Comparison of ENCODE assay signal across 13 cellular contexts in genomic region chr10:79185796-79186374, GRCh38.
DNase-seq lines count a peak whose midpoint lies in the region; ATAC-seq, FAIRE-seq and TF ChIP-seq lines count a peak whose summit lies in the region.
"Had no signal": no experiment of that assay in that cellular context is flagged by ENCODE, and none has a peak within 500 bp of the region (broad histone marks: within the 10 kb centered on the region; RNA-seq: fewer than 3 reads in every experiment).

No MANE protein-coding gene starts in this region.

- no peaks in the 10 kb centered on the region for H3K27me3 ChIP-seq in sigmoid colon

- intact Hi-C loops in kidney (cut with DNase I) (no loop called here), sigmoid colon (cut with DNase I) (loop anchor here (10.0 kb wide), 2 partner anchors 411 to 621 kb away; no protein-coding TSS in a partner anchor)

- no peaks in the 10 kb centered on the region for H3K9me3 Mint-ChIP-seq in naive thymus-derived CD8-positive, alpha-beta T cell
- H3K9me3 Mint-ChIP-seq: IgD-negative memory B cell had no signal

- no peak for TF ChIP-seq POLR2A in sigmoid colon (IDR thresholded peaks at IDR 0.05)

- TF ChIP-seq CTCF in kidney (IDR thresholded peaks at IDR 0.05; ENCODE audit: borderline replicate concordance, extremely low read depth, insufficient read depth) (no peak), sigmoid colon (IDR thresholded peaks at IDR 0.05) (no peak)

- H3K27ac ChIP-seq in kidney (ENCODE audit: low read depth in 2 of 2, low read length in 2 of 2) (peak overlapping the region; percentile 78 to 95), sigmoid colon (peak overlapping the region; percentile 58 to 82 (median 73))

- in situ Hi-C loops in Caki2 (cut with HindIII; ENCODE audit: low pct_unique_long_range_greater_than_20kb, low sequenced_read_pairs) = no loop called here

- H3K36me3 ChIP-seq in kidney (ENCODE audit: control insufficient read depth in 1 of 2, insufficient read depth in 2 of 2, low read length in 2 of 2) (no peaks in the 10 kb centered on the region), sigmoid colon (peaks cover 0 to 8% (median 4%) of the 10 kb centered on the region in 4 donors)

- peak; percentile 64 for DNase-seq in Caki2 (ENCODE audit: low read depth)
- no peak for DNase-seq in T-helper 17 cell
- DNase-seq in kidney = peak; percentile 84
- no peak for DNase-seq in sigmoid colon
- no peak for DNase-seq in HT-29 (ENCODE audit: low spot score)
- no peak for DNase-seq in naive thymus-derived CD8-positive, alpha-beta T cell
- no peak for DNase-seq in AG08395 (ENCODE audit: low spot score)
- DNase-seq in urothelium cell line (ENCODE audit: low spot score) = no peak
- DNase-seq: activated CD8-positive, alpha-beta memory T cell treated with anti-CD3 and anti-CD28 coated beads, Interleukin-2, amount 10 ng/mL, durations not matched to agents 7 days and 5 days; NCI-H2107; stimulated activated CD4-positive, alpha-beta T cell treated with anti-CD3 and anti-CD28 coated beads, Interleukin-4, amount 100 ng/mL, for 4 hours had no signal

- no peaks in the 10 kb centered on the region for H3K27me3 Mint-ChIP-seq in T-helper 17 cell
- no peaks in the 10 kb centered on the region for H3K27me3 Mint-ChIP-seq in naive thymus-derived CD8-positive, alpha-beta T cell
- H3K27me3 Mint-ChIP-seq: activated CD8-positive, alpha-beta memory T cell treated with anti-CD3 and anti-CD28 coated beads, Interleukin-2, amount 10 ng/mL, durations not matched to agents 7 days and 5 days had no signal

- TF ChIP-seq EP300 in sigmoid colon (IDR thresholded peaks at IDR 0.05) = no peak

- WGBS in sigmoid colon, 2 donors = 38 to 56% methylated on average over 7 of the region's 7 CpGs

- peaks cover 16% of the 10 kb centered on the region for H3K4me1 Mint-ChIP-seq in T-helper 17 cell
- peaks cover 0 to 5% (median 3%) of the 10 kb centered on the region in 4 donors for H3K4me1 Mint-ChIP-seq in naive thymus-derived CD8-positive, alpha-beta T cell
- H3K4me1 Mint-ChIP-seq: activated CD8-positive, alpha-beta memory T cell treated with anti-CD3 and anti-CD28 coated beads, Interleukin-2, amount 10 ng/mL, durations not matched to agents 7 days and 5 days; B cell; IgD-negative memory B cell had no signal

- FAIRE-seq in kidney (lab: Jason Lieb, UNC) (no peak), urothelium cell line (lab: Jason Lieb, UNC) (no peak)

- no peaks in the 10 kb centered on the region for H3K36me3 Mint-ChIP-seq in T-helper 17 cell (ENCODE audit: low read depth)
- H3K36me3 Mint-ChIP-seq in naive thymus-derived CD8-positive, alpha-beta T cell = peaks cover 0 to 7% (median 0%) of the 10 kb centered on the region in 3 donors
- H3K36me3 Mint-ChIP-seq: activated CD8-positive, alpha-beta memory T cell treated with anti-CD3 and anti-CD28 coated beads, Interleukin-2, amount 10 ng/mL, durations not matched to agents 7 days and 5 days; IgD-negative memory B cell had no signal

- H3K4me3 Mint-ChIP-seq in T-helper 17 cell = no peak overlapping the region
- H3K4me3 Mint-ChIP-seq in naive thymus-derived CD8-positive, alpha-beta T cell = no peak overlapping the region
- H3K4me3 Mint-ChIP-seq: activated CD8-positive, alpha-beta memory T cell treated with anti-CD3 and anti-CD28 coated beads, Interleukin-2, amount 10 ng/mL, durations not matched to agents 7 days and 5 days; B cell; IgD-negative memory B cell had no signal

- POLR2A ChIA-PET in naive thymus-derived CD8-positive, alpha-beta T cell (lab: Charles Lee) = no interaction called here

- H3K4me3 ChIP-seq in kidney (ENCODE audit: low read length in 2 of 2) = no peak overlapping the region
- H3K4me3 ChIP-seq in sigmoid colon = no peak overlapping the region

- peak overlapping the region; percentile 66 for H3K27ac Mint-ChIP-seq in T-helper 17 cell
- peak overlapping the region in 4 of 10 donors; percentile 22 to 69 (median 28) for H3K27ac Mint-ChIP-seq in naive thymus-derived CD8-positive, alpha-beta T cell
- H3K27ac Mint-ChIP-seq: activated CD8-positive, alpha-beta memory T cell treated with anti-CD3 and anti-CD28 coated beads, Interleukin-2, amount 10 ng/mL, durations not matched to agents 7 days and 5 days; B cell; IgD-negative memory B cell had no signal

- ATAC-seq in T-helper 17 cell = no peak
- no peak for ATAC-seq in naive thymus-derived CD8-positive, alpha-beta T cell
- ATAC-seq: activated CD8-positive, alpha-beta memory T cell treated with anti-CD3 and anti-CD28 coated beads, Interleukin-2, amount 10 ng/mL, durations not matched to agents 7 days and 5 days had no signal

- H3K9me3 ChIP-seq in T-helper 17 cell (ENCODE audit: control insufficient read depth, low read length, poor library complexity, severe bottlenecking) (no peaks in the 10 kb centered on the region), kidney (ENCODE audit: control insufficient read depth in 1 of 2, low read length in 2 of 2) (no peaks in the 10 kb centered on the region), sigmoid colon (no peaks in the 10 kb centered on the region)

- peaks cover 87% of the 10 kb centered on the region in 2 donors for H3K4me1 ChIP-seq in kidney (ENCODE audit: control insufficient read depth in 1 of 2, insufficient read depth in 1 of 2, low read depth in 1 of 2, low read length in 2 of 2)
- H3K4me1 ChIP-seq in sigmoid colon = peaks cover 0 to 91% (median 82%) of the 10 kb centered on the region in 4 donors

- H3K9ac ChIP-seq in kidney (ENCODE audit: low read length in 2 of 2) = peak overlapping the region; percentile 8 to 70

Comparison
In these comparisons a context has a peak if more than half of its experiments do, and no peak if none do; other contexts are left out.
1. DNase-seq: peak in Caki2 (single experiment) and kidney (single experiment); none in T-helper 17 cell (0 of 3), sigmoid colon (single experiment), HT-29 (single experiment), naive thymus-derived CD8-positive, alpha-beta T cell (0 of 10), AG08395 (single experiment) and urothelium cell line (single experiment).